In genomic region chr20:37911838-37912273, GRCh38 we compare ENCODE assay signal across 9 cellular contexts. TPM values are rescaled to one million over a fixed set of nuclear protein-coding genes. Genes with fewer than 3 reads are reported as not detected.
DNase-seq lines count a peak whose midpoint lies in the region; ATAC-seq and TF ChIP-seq lines count a peak whose summit lies in the region.
"Had no signal": no experiment of that assay in that cellular context is flagged by ENCODE, and none has a peak within 500 bp of the region (broad histone marks: within the 10 kb centered on the region; RNA-seq: fewer than 3 reads in every experiment).

No MANE protein-coding gene starts in this region.

- H3K9me3 Mint-ChIP-seq in nephron progenitor cell = no peaks in the 10 kb centered on the region

- H3K27ac Mint-ChIP-seq in nephron progenitor cell = no peak overlapping the region

- TF ChIP-seq EP300 in gastroesophageal sphincter (IDR thresholded peaks at IDR 0.05) = no peak

- H3K4me3 Mint-ChIP-seq in nephron progenitor cell = no peak overlapping the region

- peaks cover 0 to 8% (median 0%) of the 10 kb centered on the region in 4 donors for H3K4me1 ChIP-seq in Peyer's patch
- peaks cover 0 to 52% (median 20%) of the 10 kb centered on the region in 3 donors for H3K4me1 ChIP-seq in gastroesophageal sphincter

- DNase-seq in Right ventricle myocardium inferior (ENCODE audit: missing footprints) (peak; percentile 77), cardiac septum (ENCODE audit: low spot score) (no peak), Peyer's patch (peak in 2 of 3 donors; percentile 26 to 57), left lobe of liver (ENCODE audit: low spot score) (no peak), nephron progenitor cell (no peak)
- DNase-seq: activated T-cell treated with anti-CD3 and anti-CD28 coated beads, Interleukin-2, amount 50 U/mL, for 48 hours had no signal

- H3K36me3 ChIP-seq in Peyer's patch (no peaks in the 10 kb centered on the region), gastroesophageal sphincter (no peaks in the 10 kb centered on the region)

- TF ChIP-seq CTCF in Peyer's patch (IDR thresholded peaks at IDR 0.05) (no peak), gastroesophageal sphincter (IDR thresholded peaks at IDR 0.05) (no peak), nephron progenitor cell (IDR thresholded peaks at IDR 0.05) (no peak)

- TF ChIP-seq POLR2A in Peyer's patch (IDR thresholded peaks at IDR 0.05) (no peak), gastroesophageal sphincter (IDR thresholded peaks at IDR 0.05) (no peak)

- WGBS in gastroesophageal sphincter (ENCODE audit: low coverage in 1 of 2), 2 donors = 20% methylated on average over 3 of the region's 11 CpGs; no CpG with 5 or more reads in 1 of the 2 donors

- H3K9me3 ChIP-seq in Peyer's patch (no peaks in the 10 kb centered on the region), gastroesophageal sphincter (no peaks in the 10 kb centered on the region)

- H3K27me3 ChIP-seq in Peyer's patch (no peaks in the 10 kb centered on the region), gastroesophageal sphincter (peaks cover 69% of the 10 kb centered on the region)

- H3K27me3 Mint-ChIP-seq in nephron progenitor cell (ENCODE audit: low read depth, poor library complexity) = peaks cover 15% of the 10 kb centered on the region

- ATAC-seq in Right ventricle myocardium inferior (peak; percentile 88), gastroesophageal sphincter (peak; percentile 87), HG03442 (IDR thresholded peaks at IDR 0.05; ENCODE audit: unreplicated experiment) (no peak), left lobe of liver (no peak), GM21825 (IDR thresholded peaks at IDR 0.05; ENCODE audit: unreplicated experiment) (no peak)

- H3K4me3 ChIP-seq in Peyer's patch (no peak overlapping the region), gastroesophageal sphincter (no peak overlapping the region)

- H3K27ac ChIP-seq in Peyer's patch = no peak overlapping the region
- no peak overlapping the region for H3K27ac ChIP-seq in gastroesophageal sphincter

- no peaks in the 10 kb centered on the region for H3K36me3 Mint-ChIP-seq in nephron progenitor cell (ENCODE audit: low read depth)

- intact Hi-C loops in Right ventricle myocardium inferior (cut with DNase I) = no loop called here
- intact Hi-C loops in cardiac septum (cut with DNase I) = no loop called here

- H3K4me1 Mint-ChIP-seq in nephron progenitor cell = peaks cover 75% of the 10 kb centered on the region

RNA-seq across cellular contexts. Expression of gene VSTM2L, which starts 8.9 kb away (rescaled TPM):
- 17.7 TPM for total RNA-seq in Right ventricle myocardium inferior
- total RNA-seq in cardiac septum = 11.1 TPM
- total RNA-seq in Peyer's patch = 1 to 10 TPM in 1 of 4 donors, under 1 TPM in 2, not detected in 1; 0.57 to 3.7 (median 0.80) TPM
- 1 to 10 TPM in 3 of 4 donors, under 1 TPM in 1; 0.94 to 8.5 (median 7.0) TPM for total RNA-seq in gastroesophageal sphincter
- total RNA-seq in left lobe of liver = 4.4 TPM

Comparison
In these comparisons a context has a peak if more than half of its experiments do, and no peak if none do; other contexts are left out.
1. DNase-seq: peak in Right ventricle myocardium inferior (single experiment) and Peyer's patch (2 of 3); none in cardiac septum (single experiment), left lobe of liver (single experiment) and nephron progenitor cell (single experiment).
2. ATAC-seq: peak in Right ventricle myocardium inferior (single experiment) and gastroesophageal sphincter (single experiment); none in HG03442 (single experiment), left lobe of liver (single experiment) and GM21825 (single experiment).